ENCODE assay signal across 1 cellular context in the genomic region with DNA sequence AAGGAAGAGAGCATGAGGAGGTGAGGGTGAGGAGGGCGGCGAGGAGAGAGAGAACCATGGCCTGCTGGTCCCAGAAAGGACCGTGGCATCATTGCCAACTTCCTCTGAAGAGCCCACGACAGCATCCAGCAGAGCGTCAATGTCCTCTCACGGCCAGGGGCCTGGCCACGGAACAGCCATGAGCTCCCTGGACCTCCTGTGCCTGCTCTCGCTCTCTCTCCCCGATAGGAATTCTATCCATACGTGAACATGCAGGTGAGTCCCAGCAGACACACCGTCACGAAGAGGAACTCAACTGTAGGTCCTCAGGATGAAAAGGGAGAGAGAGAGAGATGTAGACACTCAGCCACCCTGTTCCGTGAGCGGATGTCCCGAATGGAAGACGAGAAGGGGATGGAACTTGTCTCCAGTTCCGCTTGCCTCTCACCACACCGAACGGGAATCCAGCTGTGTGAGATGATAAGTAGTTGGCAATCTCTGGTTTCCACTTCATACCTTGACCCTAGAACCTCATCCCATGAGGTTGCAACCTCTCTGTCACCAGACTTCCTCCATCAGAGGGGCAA.
TF ChIP-seq lines count a peak whose summit lies in the region.

No MANE protein-coding gene starts in this region.

TF ChIP-seq in IMR-90, 13 proteins besides CTCF, POLR2A, EP300 and RAD21:
- TF ChIP-seq NFE2L2 (IDR thresholded peaks at IDR 0.05; ENCODE audit: low read depth, low read length), result no peak
- TF ChIP-seq BHLHE40 (IDR thresholded peaks at IDR 0.05; ENCODE audit: low read depth, low read length), result no peak
- no peak for TF ChIP-seq MAZ (IDR thresholded peaks at IDR 0.05; ENCODE audit: borderline replicate concordance, low read depth, low read length)
- no peak for TF ChIP-seq MXI1 (IDR thresholded peaks at IDR 0.05; ENCODE audit: borderline replicate concordance, low read depth, low read length)
- TF ChIP-seq SMC3 (IDR thresholded peaks at IDR 0.05; ENCODE audit: low read depth, low read length), result no peak
- TF ChIP-seq RFX5 (IDR thresholded peaks at IDR 0.05; ENCODE audit: low read depth, low read length), result no peak
- TF ChIP-seq CHD1 (IDR thresholded peaks at IDR 0.05; ENCODE audit: low read depth, low read length), result no peak
- TF ChIP-seq MAFK (IDR thresholded peaks at IDR 0.05; ENCODE audit: low read depth, low read length), result no peak
- no peak for TF ChIP-seq FOS (IDR thresholded peaks at IDR 0.05; ENCODE audit: low read depth, low read length)
- no peak for TF ChIP-seq RCOR1 (IDR thresholded peaks at IDR 0.05; ENCODE audit: insufficient replicate concordance, low read length)
- TF ChIP-seq CEBPB (IDR thresholded peaks at IDR 0.05; ENCODE audit: low read depth, low read length), result no peak
- TF ChIP-seq, protein P1, sequence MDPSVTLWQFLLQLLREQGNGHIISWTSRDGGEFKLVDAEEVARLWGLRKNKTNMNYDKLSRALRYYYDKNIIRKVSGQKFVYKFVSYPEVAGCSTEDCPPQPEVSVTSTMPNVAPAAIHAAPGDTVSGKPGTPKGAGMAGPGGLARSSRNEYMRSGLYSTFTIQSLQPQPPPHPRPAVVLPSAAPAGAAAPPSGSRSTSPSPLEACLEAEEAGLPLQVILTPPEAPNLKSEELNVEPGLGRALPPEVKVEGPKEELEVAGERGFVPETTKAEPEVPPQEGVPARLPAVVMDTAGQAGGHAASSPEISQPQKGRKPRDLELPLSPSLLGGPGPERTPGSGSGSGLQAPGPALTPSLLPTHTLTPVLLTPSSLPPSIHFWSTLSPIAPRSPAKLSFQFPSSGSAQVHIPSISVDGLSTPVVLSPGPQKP (IDR thresholded peaks at IDR 0.05; ENCODE audit: borderline replicate concordance, low read depth, low read length), result no peak
- TF ChIP-seq, protein P2, sequence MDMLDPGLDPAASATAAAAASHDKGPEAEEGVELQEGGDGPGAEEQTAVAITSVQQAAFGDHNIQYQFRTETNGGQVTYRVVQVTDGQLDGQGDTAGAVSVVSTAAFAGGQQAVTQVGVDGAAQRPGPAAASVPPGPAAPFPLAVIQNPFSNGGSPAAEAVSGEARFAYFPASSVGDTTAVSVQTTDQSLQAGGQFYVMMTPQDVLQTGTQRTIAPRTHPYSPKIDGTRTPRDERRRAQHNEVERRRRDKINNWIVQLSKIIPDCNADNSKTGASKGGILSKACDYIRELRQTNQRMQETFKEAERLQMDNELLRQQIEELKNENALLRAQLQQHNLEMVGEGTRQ (IDR thresholded peaks at IDR 0.05; ENCODE audit: low read depth, low read length), result no peak
TF ChIP-seq in IMR-90: peak in this region for 0.
